1 cellular context compared by ENCODE assay signal in genomic region chr18:11154369-11154982, GRCh38.
A peak's percentile ranks its signal among the peaks of the same experiment; 100 is the strongest.
TF ChIP-seq lines count a peak whose summit lies in the region.

No MANE protein-coding gene starts in this region.

TF ChIP-seq in IMR-90, 13 proteins besides CTCF, POLR2A, EP300 and RAD21 (continued from another document):
- TF ChIP-seq SMC3 (IDR thresholded peaks at IDR 0.05; ENCODE audit: low read depth, low read length), result peak; percentile 79
